Comparison of ENCODE assay signal across 1 cellular context in the genomic region with DNA sequence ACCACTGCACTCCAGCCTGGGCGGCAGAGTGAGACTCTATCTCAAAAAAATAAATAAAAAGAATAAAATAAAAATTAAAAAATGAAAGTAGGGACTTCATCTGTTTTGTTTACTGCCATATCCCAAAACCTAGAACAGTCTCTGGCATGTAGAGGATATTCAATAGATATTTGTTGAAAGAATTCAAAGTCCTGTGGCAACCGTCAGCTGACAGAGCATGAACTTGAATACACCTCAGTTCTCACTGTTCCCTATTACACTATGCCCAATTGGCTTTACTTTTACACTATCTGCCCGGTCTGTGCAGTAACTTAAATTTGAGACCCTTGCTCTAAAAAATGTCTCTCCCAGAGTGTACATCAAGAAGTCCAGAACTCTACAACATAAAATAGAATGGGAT.
TF ChIP-seq lines count a peak whose summit lies in the region.

No MANE protein-coding gene starts in this region.

TF ChIP-seq in HepG2, 621 proteins besides CTCF, POLR2A, EP300 and RAD21 (continued from another document):
- TF ChIP-seq, protein P1, sequence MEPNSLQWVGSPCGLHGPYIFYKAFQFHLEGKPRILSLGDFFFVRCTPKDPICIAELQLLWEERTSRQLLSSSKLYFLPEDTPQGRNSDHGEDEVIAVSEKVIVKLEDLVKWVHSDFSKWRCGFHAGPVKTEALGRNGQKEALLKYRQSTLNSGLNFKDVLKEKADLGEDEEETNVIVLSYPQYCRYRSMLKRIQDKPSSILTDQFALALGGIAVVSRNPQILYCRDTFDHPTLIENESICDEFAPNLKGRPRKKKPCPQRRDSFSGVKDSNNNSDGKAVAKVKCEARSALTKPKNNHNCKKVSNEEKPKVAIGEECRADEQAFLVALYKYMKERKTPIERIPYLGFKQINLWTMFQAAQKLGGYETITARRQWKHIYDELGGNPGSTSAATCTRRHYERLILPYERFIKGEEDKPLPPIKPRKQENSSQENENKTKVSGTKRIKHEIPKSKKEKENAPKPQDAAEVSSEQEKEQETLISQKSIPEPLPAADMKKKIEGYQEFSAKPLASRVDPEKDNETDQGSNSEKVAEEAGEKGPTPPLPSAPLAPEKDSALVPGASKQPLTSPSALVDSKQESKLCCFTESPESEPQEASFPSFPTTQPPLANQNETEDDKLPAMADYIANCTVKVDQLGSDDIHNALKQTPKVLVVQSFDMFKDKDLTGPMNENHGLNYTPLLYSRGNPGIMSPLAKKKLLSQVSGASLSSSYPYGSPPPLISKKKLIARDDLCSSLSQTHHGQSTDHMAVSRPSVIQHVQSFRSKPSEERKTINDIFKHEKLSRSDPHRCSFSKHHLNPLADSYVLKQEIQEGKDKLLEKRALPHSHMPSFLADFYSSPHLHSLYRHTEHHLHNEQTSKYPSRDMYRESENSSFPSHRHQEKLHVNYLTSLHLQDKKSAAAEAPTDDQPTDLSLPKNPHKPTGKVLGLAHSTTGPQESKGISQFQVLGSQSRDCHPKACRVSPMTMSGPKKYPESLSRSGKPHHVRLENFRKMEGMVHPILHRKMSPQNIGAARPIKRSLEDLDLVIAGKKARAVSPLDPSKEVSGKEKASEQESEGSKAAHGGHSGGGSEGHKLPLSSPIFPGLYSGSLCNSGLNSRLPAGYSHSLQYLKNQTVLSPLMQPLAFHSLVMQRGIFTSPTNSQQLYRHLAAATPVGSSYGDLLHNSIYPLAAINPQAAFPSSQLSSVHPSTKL (CRISPR knock-in tag; IDR thresholded peaks at IDR 0.05): peak; percentile 50
- TF ChIP-seq, protein P2, sequence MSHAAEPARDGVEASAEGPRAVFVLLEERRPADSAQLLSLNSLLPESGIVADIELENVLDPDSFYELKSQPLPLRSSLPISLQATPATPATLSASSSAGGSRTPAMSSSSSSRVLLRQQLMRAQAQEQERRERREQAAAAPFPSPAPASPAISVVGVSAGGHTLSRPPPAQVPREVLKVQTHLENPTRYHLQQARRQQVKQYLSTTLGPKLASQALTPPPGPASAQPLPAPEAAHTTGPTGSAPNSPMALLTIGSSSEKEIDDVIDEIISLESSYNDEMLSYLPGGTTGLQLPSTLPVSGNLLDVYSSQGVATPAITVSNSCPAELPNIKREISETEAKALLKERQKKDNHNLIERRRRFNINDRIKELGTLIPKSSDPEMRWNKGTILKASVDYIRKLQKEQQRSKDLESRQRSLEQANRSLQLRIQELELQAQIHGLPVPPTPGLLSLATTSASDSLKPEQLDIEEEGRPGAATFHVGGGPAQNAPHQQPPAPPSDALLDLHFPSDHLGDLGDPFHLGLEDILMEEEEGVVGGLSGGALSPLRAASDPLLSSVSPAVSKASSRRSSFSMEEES (CRISPR knock-in tag; IDR thresholded peaks at IDR 0.05): 0 out of 2 replicates have a peak, but pooled peaks have one; percentile 54
- peak; percentile 15; the same call in 1 of the 2 replicates for TF ChIP-seq RARA (CRISPR knock-in tag; IDR thresholded peaks at IDR 0.05)
- TF ChIP-seq SMARCC2 (IDR thresholded peaks at IDR 0.05): no peak
- TF ChIP-seq, protein P3, sequence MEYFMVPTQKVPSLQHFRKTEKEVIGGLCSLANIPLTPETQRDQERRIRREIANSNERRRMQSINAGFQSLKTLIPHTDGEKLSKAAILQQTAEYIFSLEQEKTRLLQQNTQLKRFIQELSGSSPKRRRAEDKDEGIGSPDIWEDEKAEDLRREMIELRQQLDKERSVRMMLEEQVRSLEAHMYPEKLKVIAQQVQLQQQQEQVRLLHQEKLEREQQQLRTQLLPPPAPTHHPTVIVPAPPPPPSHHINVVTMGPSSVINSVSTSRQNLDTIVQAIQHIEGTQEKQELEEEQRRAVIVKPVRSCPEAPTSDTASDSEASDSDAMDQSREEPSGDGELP (IDR thresholded peaks at IDR 0.05; ENCODE audit: borderline replicate concordance, low read depth): peak; percentile 77; the same call in 1 of the 2 replicates
- TF ChIP-seq HMG20A (CRISPR knock-in tag; IDR thresholded peaks at IDR 0.05; ENCODE audit: borderline replicate concordance): 0 out of 2 replicates have a peak, but pooled peaks have one; percentile 12
- peak; percentile 69 for TF ChIP-seq HNF4A (CRISPR knock-in tag; IDR thresholded peaks at IDR 0.05)
- 0 out of 2 replicates have a peak, but pooled peaks have one; percentile 7 for TF ChIP-seq FOXA3 (CRISPR knock-in tag; IDR thresholded peaks at IDR 0.05)
- TF ChIP-seq, protein P4, sequence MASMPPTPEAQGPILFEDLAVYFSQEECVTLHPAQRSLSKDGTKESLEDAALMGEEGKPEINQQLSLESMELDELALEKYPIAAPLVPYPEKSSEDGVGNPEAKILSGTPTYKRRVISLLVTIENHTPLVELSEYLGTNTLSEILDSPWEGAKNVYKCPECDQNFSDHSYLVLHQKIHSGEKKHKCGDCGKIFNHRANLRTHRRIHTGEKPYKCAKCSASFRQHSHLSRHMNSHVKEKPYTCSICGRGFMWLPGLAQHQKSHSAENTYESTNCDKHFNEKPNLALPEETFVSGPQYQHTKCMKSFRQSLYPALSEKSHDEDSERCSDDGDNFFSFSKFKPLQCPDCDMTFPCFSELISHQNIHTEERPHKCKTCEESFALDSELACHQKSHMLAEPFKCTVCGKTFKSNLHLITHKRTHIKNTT (CRISPR knock-in tag; IDR thresholded peaks at IDR 0.05): no peak
